Comparison of ENCODE assay signal across 14 cellular contexts in genomic region chr10:30663445-30663844, GRCh38. TPM values are rescaled to one million over a fixed set of nuclear protein-coding genes. Genes with fewer than 3 reads are reported as not detected.
DNase-seq lines count a peak whose midpoint lies in the region; ATAC-seq, FAIRE-seq and TF ChIP-seq lines count a peak whose summit lies in the region.
"Not testable (repeated sequence)": the region's sequence is repeated elsewhere in the genome, so short reads cannot be mapped to it uniquely, and the experiment has no call there.
"Had no signal": no experiment of that assay in that cellular context is flagged by ENCODE, and none has a peak within 500 bp of the region (broad histone marks: within the 10 kb centered on the region; RNA-seq: fewer than 3 reads in every experiment).

No MANE protein-coding gene starts in this region.

- H3K36me3 Mint-ChIP-seq in activated B cell treated with CpG ODN at 0.5 μM for 24 hours (ENCODE audit: low read depth); stimulated activated naive B cell treated with anti-CD40 and anti-IgM and Interleukin-4, amounts not matched to agents 10 μg/mL and 1 μg/mL and 100 μg/mL, for 72 hours: not testable (repeated sequence)

- POLR2A ChIA-PET in activated B cell treated with CpG ODN at 0.5 μM for 24 hours (lab: Charles Lee), result interaction anchor here (0.6 kb wide), 1 partner anchor 76 kb away, joined by 4 read pairs; no protein-coding TSS in a partner anchor

- FAIRE-seq in GM19239 (lab: Jason Lieb, UNC), result peak; percentile 80

- ATAC-seq in GM18505 (IDR thresholded peaks at IDR 0.05; ENCODE audit: unreplicated experiment), result peak; percentile 85
- peak; percentile 89 for ATAC-seq in GM21515 (IDR thresholded peaks at IDR 0.05; ENCODE audit: unreplicated experiment)
- peak; percentile 86 for ATAC-seq in HG02678 (IDR thresholded peaks at IDR 0.05; ENCODE audit: unreplicated experiment)
- ATAC-seq in HG03066 (IDR thresholded peaks at IDR 0.05; ENCODE audit: low read depth, unreplicated experiment), result peak; percentile 96
- ATAC-seq in HG03575 (IDR thresholded peaks at IDR 0.05; ENCODE audit: extremely low read depth, insufficient number of reproducible peaks, low FRiP score, unreplicated experiment), result peak; percentile 64
- ATAC-seq in activated B cell treated with CpG ODN at 0.5 μM for 24 hours (ENCODE audit: low read depth), result peak; percentile 94
- peak; percentile 95 to 97 for ATAC-seq in stimulated activated naive B cell treated with anti-CD40 and anti-IgM and Interleukin-4, amounts not matched to agents 10 μg/mL and 1 μg/mL and 100 μg/mL, for 72 hours (replicated peaks)

- intact Hi-C loops in activated B cell treated with CpG ODN at 0.5 μM for 24 hours (cut with micrococcal nuclease), result not testable (repeated sequence)

- not testable (repeated sequence) for H3K27me3 Mint-ChIP-seq in activated B cell treated with CpG ODN at 0.5 μM for 24 hours
- H3K27me3 Mint-ChIP-seq in stimulated activated naive B cell treated with anti-CD40 and anti-IgM and Interleukin-4, amounts not matched to agents 10 μg/mL and 1 μg/mL and 100 μg/mL, for 72 hours, result peaks cover 15 to 22% of the 10 kb centered on the region in 2 donors

- CTCF ChIA-PET in activated B cell treated with CpG ODN at 0.5 μM for 24 hours (lab: Charles Lee), result interaction anchor here (1.3 kb wide), 1 partner anchor 24 kb away, joined by 5 read pairs; no protein-coding TSS in a partner anchor

- peak overlapping the region; percentile 54 for H3K27ac Mint-ChIP-seq in activated B cell treated with CpG ODN at 0.5 μM for 24 hours
- not testable (repeated sequence) for H3K27ac Mint-ChIP-seq in stimulated activated naive B cell treated with anti-CD40 and anti-IgM and Interleukin-4, amounts not matched to agents 10 μg/mL and 1 μg/mL and 100 μg/mL, for 72 hours

- DNase-seq in GM19239 (ENCODE audit: insufficient read length, low spot score); activated B cell treated with CpG ODN at 0.5 μM for 24 hours; stimulated activated naive B cell treated with anti-CD40 and anti-IgM and Interleukin-4, amounts not matched to agents 10 μg/mL and 1 μg/mL and 100 μg/mL, for 72 hours: not testable (repeated sequence)

- H3K4me1 Mint-ChIP-seq in activated B cell treated with CpG ODN at 0.5 μM for 24 hours, result peaks cover 22% of the 10 kb centered on the region
- peaks cover 17 to 22% of the 10 kb centered on the region in 2 donors for H3K4me1 Mint-ChIP-seq in stimulated activated naive B cell treated with anti-CD40 and anti-IgM and Interleukin-4, amounts not matched to agents 10 μg/mL and 1 μg/mL and 100 μg/mL, for 72 hours

- H3K9me3 Mint-ChIP-seq in activated B cell treated with CpG ODN at 0.5 μM for 24 hours; stimulated activated naive B cell treated with anti-CD40 and anti-IgM and Interleukin-4, amounts not matched to agents 10 μg/mL and 1 μg/mL and 100 μg/mL, for 72 hours: not testable (repeated sequence)

- H3K4me3 Mint-ChIP-seq in activated B cell treated with CpG ODN at 0.5 μM for 24 hours, result peak overlapping the region; percentile 63
- H3K4me3 Mint-ChIP-seq in stimulated activated naive B cell treated with anti-CD40 and anti-IgM and Interleukin-4, amounts not matched to agents 10 μg/mL and 1 μg/mL and 100 μg/mL, for 72 hours, result peak overlapping the region in 1 of 2 donors; percentile 45

- TF ChIP-seq POLR2A in GM18505 (IDR thresholded peaks at IDR 0.05; ENCODE audit: borderline replicate concordance, extremely low read depth, insufficient read depth, insufficient read length), result not testable (repeated sequence)

- not testable (repeated sequence) for TF ChIP-seq CTCF in activated B cell treated with CpG ODN at 0.5 μM for 24 hours (IDR thresholded peaks at IDR 0.05)

RNA-seq across cellular contexts. Expression of gene LYZL2, which starts 33.9 kb away (rescaled TPM):
- not detected in 2 replicates for total RNA-seq in activated B cell treated with CpG ODN at 0.5 μM for 24 hours
- total RNA-seq: breast epithelium; CD4-positive, alpha-beta T cell; HT-29; osteoblast; Right ventricle myocardium inferior; tibial nerve had no signal
